ENCODE assay signal across 27 cellular contexts in the genomic region with DNA sequence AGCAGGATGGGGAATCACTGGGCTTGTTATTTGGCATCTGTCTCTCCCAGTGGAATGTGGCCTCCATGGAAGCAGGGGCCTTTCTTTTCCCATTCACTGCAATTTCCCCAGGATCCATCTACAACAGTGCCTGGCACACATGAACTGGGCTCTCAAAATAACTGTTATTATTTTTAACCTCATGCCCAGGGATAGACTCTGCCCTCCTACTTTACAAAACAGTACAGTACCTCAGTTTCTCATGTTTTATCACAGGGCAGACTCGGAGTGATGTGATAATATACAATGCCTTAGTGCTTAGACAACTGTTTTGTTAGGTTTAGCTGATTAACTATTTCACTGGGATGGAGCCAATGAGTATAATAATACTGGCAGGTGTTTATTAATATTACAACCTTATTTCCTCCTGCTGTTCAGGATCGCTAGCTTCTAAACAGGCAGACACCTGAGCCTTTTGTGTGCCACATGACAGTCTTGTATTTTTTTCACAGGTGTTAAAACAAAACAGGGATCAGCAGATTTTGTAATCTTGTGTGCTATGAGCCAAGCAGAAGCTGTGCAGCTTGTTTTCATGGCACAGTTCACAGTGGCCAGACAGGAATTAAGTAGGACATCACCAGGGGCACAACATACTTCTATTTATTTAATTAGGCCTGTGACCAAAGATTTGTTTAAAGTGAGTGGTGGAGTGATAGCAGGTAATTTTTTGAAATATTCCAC.
DNase-seq lines count a peak whose midpoint lies in the region; ATAC-seq, FAIRE-seq and TF ChIP-seq lines count a peak whose summit lies in the region.
"Had no signal": no experiment of that assay in that cellular context is flagged by ENCODE, and none has a peak within 500 bp of the region (broad histone marks: within the 10 kb centered on the region; RNA-seq: fewer than 3 reads in every experiment).

No MANE protein-coding gene starts in this region.

- no peak for ATAC-seq in sciatic nerve
- no peak for ATAC-seq in CD4-positive, alpha-beta T cell (ENCODE audit: poor library complexity)

- no TSS peak for BruUV-seq in MCF 10A (replicated peaks; lab: Mats Ljungman, UMichigan)

- H3K27me3 Mint-ChIP-seq in CD4-positive, alpha-beta T cell, result no peaks in the 10 kb centered on the region
- peaks cover 82% of the 10 kb centered on the region for H3K27me3 Mint-ChIP-seq in MCF 10A (ENCODE audit: insufficient read depth, unreplicated experiment)
- H3K27me3 Mint-ChIP-seq: activated naive CD4-positive, alpha-beta T cell treated with anti-CD3 and anti-CD28 coated beads, Interleukin-2, amount 10 ng/mL, durations not matched to agents 7 days and 5 days; stimulated activated naive CD8-positive, alpha-beta T cell treated with anti-CD3 and anti-CD28 coated beads, Interleukin-15, Interleukin-2, amounts not matched to agents 100 ng/mL and 50 ng/mL, for 24 hours had no signal

- no peak overlapping the region for H3K4me3 ChIP-seq in MM.1S (ENCODE audit: low read length)
- H3K4me3 ChIP-seq: smooth muscle cell, tibial nerve had no signal

- no peaks in the 10 kb centered on the region for H3K27me3 ChIP-seq in MM.1S (replicated peaks; ENCODE audit: insufficient read depth, low read length)
- no peaks in the 10 kb centered on the region for H3K27me3 ChIP-seq in CD4-positive, alpha-beta T cell (ENCODE audit: control insufficient read depth, insufficient read depth, low read length)
- H3K27me3 ChIP-seq: tibial nerve had no signal

- H3K4me1 Mint-ChIP-seq in CD4-positive, alpha-beta T cell (ENCODE audit: low read depth), result no peaks in the 10 kb centered on the region
- H3K4me1 Mint-ChIP-seq in MCF 10A (ENCODE audit: insufficient read depth, unreplicated experiment), result no peaks in the 10 kb centered on the region
- H3K4me1 Mint-ChIP-seq: activated naive CD4-positive, alpha-beta T cell treated with anti-CD3 and anti-CD28 coated beads, Interleukin-2, amount 10 ng/mL, durations not matched to agents 7 days and 5 days; CD8-positive, alpha-beta memory T cell; memory B cell; naive B cell had no signal

- no peak overlapping the region for H3K27ac Mint-ChIP-seq in CD4-positive, alpha-beta T cell
- no peak overlapping the region for H3K27ac Mint-ChIP-seq in MCF 10A (ENCODE audit: low read depth, unreplicated experiment)
- H3K27ac Mint-ChIP-seq: activated naive CD4-positive, alpha-beta T cell treated with anti-CD3 and anti-CD28 coated beads, Interleukin-2, amount 10 ng/mL, durations not matched to agents 7 days and 5 days; CD8-positive, alpha-beta memory T cell; memory B cell; naive B cell; stimulated activated naive CD8-positive, alpha-beta T cell treated with anti-CD3 and anti-CD28 coated beads, Interleukin-15, Interleukin-2, amounts not matched to agents 100 ng/mL and 50 ng/mL, for 24 hours had no signal

- H3K9me2 ChIP-seq in MM.1S (replicated peaks; ENCODE audit: insufficient read depth, low read length), result no peaks in the 10 kb centered on the region

- no peaks in the 10 kb centered on the region for H3K9me3 Mint-ChIP-seq in CD4-positive, alpha-beta T cell
- H3K9me3 Mint-ChIP-seq in MCF 10A (ENCODE audit: unreplicated experiment), result no peaks in the 10 kb centered on the region
- H3K9me3 Mint-ChIP-seq: activated naive CD4-positive, alpha-beta T cell treated with anti-CD3 and anti-CD28 coated beads, Interleukin-2, amount 10 ng/mL, durations not matched to agents 7 days and 5 days; CD8-positive, alpha-beta memory T cell; memory B cell; stimulated activated naive CD8-positive, alpha-beta T cell treated with anti-CD3 and anti-CD28 coated beads, Interleukin-15, Interleukin-2, amounts not matched to agents 100 ng/mL and 50 ng/mL, for 24 hours had no signal

- CTCF ChIA-PET in CD4-positive, alpha-beta T cell (lab: Charles Lee), result no interaction called here
- CTCF ChIA-PET in MCF 10A (lab: Yijun Ruan, JAX), result interaction anchor here (0.6 kb wide), 1 partner anchor 985 kb away, joined by 3 read pairs; no protein-coding TSS in a partner anchor

- no peak overlapping the region for H3K9ac ChIP-seq in MM.1S (ENCODE audit: low read length)

- no peak overlapping the region for H3K4me2 ChIP-seq in MM.1S (ENCODE audit: low read depth, low read length)
- H3K4me2 ChIP-seq: smooth muscle cell had no signal

- FAIRE-seq in islet of Langerhans (lab: Jason Lieb, UNC), result peak; percentile 45
- FAIRE-seq: astrocyte, H54, kidney had no signal

- no peaks in the 10 kb centered on the region; the same call in 1 of the 2 replicates for H3K4me1 ChIP-seq in MM.1S (ENCODE audit: low read length)
- H3K4me1 ChIP-seq: tibial nerve had no signal

- TF ChIP-seq CTCF in MM.1S (IDR thresholded peaks at IDR 0.05; ENCODE audit: low read length) (no peak), MCF 10A (IDR thresholded peaks at IDR 0.05; ENCODE audit: unreplicated experiment) (no peak)
- TF ChIP-seq CTCF in CD4-positive, alpha-beta T cell (IDR thresholded peaks at IDR 0.05), result no peak

- H3K27ac ChIP-seq in MM.1S (ENCODE audit: low read length), result no peak overlapping the region
- H3K27ac ChIP-seq in CD4-positive, alpha-beta T cell (ENCODE audit: low read depth, low read length), result no peak overlapping the region
- H3K27ac ChIP-seq: tibial nerve had no signal

- no peaks in the 10 kb centered on the region for H3K79me2 ChIP-seq in MM.1S (ENCODE audit: low read length)

- no peaks in the 10 kb centered on the region for H4K20me1 ChIP-seq in MM.1S (ENCODE audit: insufficient read depth, low read length)

- peak; percentile 4 for DNase-seq in Caki2 (ENCODE audit: low read depth)
- peak; percentile 23 for DNase-seq in MM.1S
- DNase-seq in NCI-H748 treated with DMSO at 0.1 percent for 48 hours (lab: John Stamatoyannopoulos, UW), result peak; percentile 32
- DNase-seq in sciatic nerve (ENCODE audit: low spot score), result no peak
- no peak for DNase-seq in CD4-positive, alpha-beta T cell
- no peak for DNase-seq in NCI-H524 treated with DMSO at 0.1 percent for 48 hours (lab: John Stamatoyannopoulos, UW)
- DNase-seq in MCF 10A (ENCODE audit: unreplicated experiment), result no peak
- DNase-seq: activated CD4-positive, CD25-positive, alpha-beta regulatory T cell treated with anti-CD3 and anti-CD28 coated beads, Interleukin-2, amount 50 U/mL, for 72 hours; activated CD8-positive, alpha-beta memory T cell treated with anti-CD3 and anti-CD28 coated beads for 24 hours; activated naive CD4-positive, alpha-beta T cell treated with anti-CD3 and anti-CD28 coated beads, Interleukin-2, amount 10 ng/mL, durations not matched to agents 7 days and 5 days; activated T-cell treated with anti-CD3 and anti-CD28 coated beads, Interleukin-2, amount 50 U/mL, for 48 hours; CD8-positive, alpha-beta memory T cell; EL; foreskin melanocyte; Karpas-422; kidney; naive B cell; NCI-H1092 treated with DMSO at 0.1 percent for 48 hours; NCI-H510A; stimulated activated CD4-positive, alpha-beta T cell treated with anti-CD3 and anti-CD28 coated beads, Interleukin-2, amount 100 ng/mL, for 48 hours had no signal

- H3F3A ChIP-seq in MM.1S (ENCODE audit: insufficient read depth, low read length), result no peaks in the 10 kb centered on the region

- no peak overlapping the region for H2AFZ ChIP-seq in MM.1S (ENCODE audit: low read length)

- H3K9me3 ChIP-seq in MM.1S (replicated peaks; ENCODE audit: insufficient read depth, low read length), result no peaks in the 10 kb centered on the region
- no peaks in the 10 kb centered on the region for H3K9me3 ChIP-seq in CD4-positive, alpha-beta T cell (ENCODE audit: control insufficient read depth, low read length)
- H3K9me3 ChIP-seq: tibial nerve had no signal

- in situ Hi-C loops in Caki2 (cut with HindIII; ENCODE audit: low pct_unique_long_range_greater_than_20kb, low sequenced_read_pairs), result no loop called here

- POLR2A ChIA-PET in CD4-positive, alpha-beta T cell (lab: Charles Lee), result no interaction called here
- POLR2A ChIA-PET in MCF 10A (lab: Yijun Ruan, JAX), result no interaction called here

- no peaks in the 10 kb centered on the region for H3K36me3 ChIP-seq in MM.1S (replicated peaks; ENCODE audit: insufficient read depth, low read length)
- H3K36me3 ChIP-seq: tibial nerve had no signal

- no peaks in the 10 kb centered on the region for H3K36me3 Mint-ChIP-seq in CD4-positive, alpha-beta T cell (ENCODE audit: low read depth)
- H3K36me3 Mint-ChIP-seq in MCF 10A (ENCODE audit: insufficient read depth, unreplicated experiment), result no peaks in the 10 kb centered on the region
- H3K36me3 Mint-ChIP-seq: activated naive CD4-positive, alpha-beta T cell treated with anti-CD3 and anti-CD28 coated beads, Interleukin-2, amount 10 ng/mL, durations not matched to agents 7 days and 5 days; CD8-positive, alpha-beta memory T cell; memory B cell; naive B cell had no signal

- intact Hi-C loops in sciatic nerve (cut with DNase I), result no loop called here
- intact Hi-C loops in CD4-positive, alpha-beta T cell (cut with DNase I, micrococcal nuclease), result no loop called here
- intact Hi-C loops in MCF 10A (cut with micrococcal nuclease), result no loop called here

- no peak overlapping the region for H3K4me3 Mint-ChIP-seq in CD4-positive, alpha-beta T cell
- no peak overlapping the region for H3K4me3 Mint-ChIP-seq in MCF 10A (ENCODE audit: unreplicated experiment)
- H3K4me3 Mint-ChIP-seq: activated naive CD4-positive, alpha-beta T cell treated with anti-CD3 and anti-CD28 coated beads, Interleukin-2, amount 10 ng/mL, durations not matched to agents 7 days and 5 days; CD8-positive, alpha-beta memory T cell; memory B cell; naive B cell; stimulated activated naive CD8-positive, alpha-beta T cell treated with anti-CD3 and anti-CD28 coated beads, Interleukin-15, Interleukin-2, amounts not matched to agents 100 ng/mL and 50 ng/mL, for 24 hours had no signal

Comparison
In these comparisons a context has a peak if more than half of its experiments do, and no peak if none do; other contexts are left out.
1. DNase-seq: peak in Caki2 (single experiment), MM.1S (single experiment) and NCI-H748 treated with DMSO at 0.1 percent for 48 hours (single experiment); none in sciatic nerve (single experiment), CD4-positive, alpha-beta T cell (0 of 10), NCI-H524 treated with DMSO at 0.1 percent for 48 hours (single experiment) and MCF 10A (single experiment).